1 cellular context compared by ENCODE assay signal in the genomic region with DNA sequence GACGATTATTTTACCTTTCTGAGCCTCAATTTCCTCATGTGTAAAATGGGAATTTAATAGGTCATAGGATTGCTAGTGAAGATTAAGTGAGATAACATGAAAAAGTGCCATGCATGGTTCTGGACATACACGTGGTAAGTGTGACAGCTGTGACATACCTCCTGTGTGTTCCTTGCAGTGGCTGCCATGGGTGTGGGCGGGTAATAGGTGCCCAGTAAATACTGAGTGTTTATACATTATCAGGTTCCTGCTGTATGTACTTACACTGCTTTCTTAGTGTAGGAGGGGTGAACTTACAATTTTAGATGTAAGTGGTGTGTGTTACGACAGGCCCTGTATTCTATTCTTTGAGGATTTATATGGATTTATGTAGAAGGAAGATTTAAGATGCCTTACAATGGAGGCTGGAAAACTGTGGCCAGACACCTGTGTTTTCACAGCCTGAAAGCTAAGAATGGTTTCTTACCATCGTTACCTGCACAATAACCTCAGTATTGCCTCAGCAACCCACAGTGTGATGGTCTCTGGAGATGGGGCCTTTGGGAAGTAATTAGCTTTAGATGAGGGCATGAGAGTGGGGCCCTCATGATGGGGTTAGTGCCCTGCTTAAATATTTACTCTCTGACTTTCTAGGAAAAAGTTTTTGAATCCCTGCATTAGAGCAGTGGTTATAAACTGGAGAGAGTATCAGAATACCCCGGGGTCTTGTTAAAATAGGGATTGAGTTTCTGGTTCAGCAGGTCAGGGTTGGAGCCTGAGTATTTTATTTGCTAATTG.
TF ChIP-seq lines count a peak whose summit lies in the region.

No MANE protein-coding gene starts in this region.

TF ChIP-seq in HEK293, 187 proteins besides CTCF, POLR2A, EP300 and RAD21 (continued from another document):
- TF ChIP-seq, protein P1, sequence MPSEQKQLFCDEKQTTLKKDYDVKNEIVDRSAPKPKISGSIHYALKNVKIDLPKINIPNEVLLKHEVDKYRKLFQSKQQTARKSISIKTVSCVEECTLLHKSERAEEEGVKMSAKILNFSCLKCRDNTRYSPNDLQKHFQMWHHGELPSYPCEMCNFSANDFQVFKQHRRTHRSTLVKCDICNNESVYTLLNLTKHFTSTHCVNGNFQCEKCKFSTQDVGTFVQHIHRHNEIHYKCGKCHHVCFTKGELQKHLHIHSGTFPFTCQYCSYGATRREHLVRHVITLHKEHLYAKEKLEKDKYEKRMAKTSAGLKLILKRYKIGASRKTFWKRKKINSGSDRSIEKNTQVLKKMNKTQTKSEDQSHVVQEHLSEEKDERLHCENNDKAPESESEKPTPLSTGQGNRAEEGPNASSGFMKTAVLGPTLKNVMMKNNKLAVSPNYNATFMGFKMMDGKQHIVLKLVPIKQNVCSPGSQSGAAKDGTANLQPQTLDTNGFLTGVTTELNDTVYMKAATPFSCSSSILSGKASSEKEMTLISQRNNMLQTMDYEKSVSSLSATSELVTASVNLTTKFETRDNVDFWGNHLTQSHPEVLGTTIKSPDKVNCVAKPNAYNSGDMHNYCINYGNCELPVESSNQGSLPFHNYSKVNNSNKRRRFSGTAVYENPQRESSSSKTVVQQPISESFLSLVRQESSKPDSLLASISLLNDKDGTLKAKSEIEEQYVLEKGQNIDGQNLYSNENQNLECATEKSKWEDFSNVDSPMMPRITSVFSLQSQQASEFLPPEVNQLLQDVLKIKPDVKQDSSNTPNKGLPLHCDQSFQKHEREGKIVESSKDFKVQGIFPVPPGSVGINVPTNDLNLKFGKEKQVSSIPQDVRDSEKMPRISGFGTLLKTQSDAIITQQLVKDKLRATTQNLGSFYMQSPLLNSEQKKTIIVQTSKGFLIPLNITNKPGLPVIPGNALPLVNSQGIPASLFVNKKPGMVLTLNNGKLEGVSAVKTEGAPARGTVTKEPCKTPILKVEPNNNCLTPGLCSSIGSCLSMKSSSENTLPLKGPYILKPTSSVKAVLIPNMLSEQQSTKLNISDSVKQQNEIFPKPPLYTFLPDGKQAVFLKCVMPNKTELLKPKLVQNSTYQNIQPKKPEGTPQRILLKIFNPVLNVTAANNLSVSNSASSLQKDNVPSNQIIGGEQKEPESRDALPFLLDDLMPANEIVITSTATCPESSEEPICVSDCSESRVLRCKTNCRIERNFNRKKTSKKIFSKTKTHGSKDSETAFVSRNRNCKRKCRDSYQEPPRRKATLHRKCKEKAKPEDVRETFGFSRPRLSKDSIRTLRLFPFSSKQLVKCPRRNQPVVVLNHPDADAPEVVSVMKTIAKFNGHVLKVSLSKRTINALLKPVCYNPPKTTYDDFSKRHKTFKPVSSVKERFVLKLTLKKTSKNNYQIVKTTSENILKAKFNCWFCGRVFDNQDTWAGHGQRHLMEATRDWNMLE (tag by site-specific recombination; conservative IDR thresholded peaks at IDR 0.05; ENCODE audit: low read depth): no peak
